9 cellular contexts compared by ENCODE assay signal in genomic region chr14:103846008-103846568, GRCh38. TPM values are rescaled to one million over a fixed set of nuclear protein-coding genes. Genes with fewer than 3 reads are reported as not detected.
A peak's percentile ranks its signal among the peaks of the same experiment; 100 is the strongest.
DNase-seq lines count a peak whose midpoint lies in the region; ATAC-seq and TF ChIP-seq lines count a peak whose summit lies in the region.
"Had no signal": no experiment of that assay in that cellular context is flagged by ENCODE, and none has a peak within 500 bp of the region (broad histone marks: within the 10 kb centered on the region; RNA-seq: fewer than 3 reads in every experiment).

No MANE protein-coding gene starts in this region.

- H3K27me3 ChIP-seq in A673 (replicated peaks; ENCODE audit: insufficient read depth, low read depth, low read length, poor library complexity) (peaks cover 17% of the 10 kb centered on the region), HUES48 (ENCODE audit: control insufficient read depth, insufficient read depth, low read length) (peaks cover 39% of the 10 kb centered on the region)

- peaks cover 0 to 6% (median 0%) of the 10 kb centered on the region in 3 donors for H3K27me3 Mint-ChIP-seq in naive B cell

- CTCF ChIA-PET in A673 (lab: Charles Lee): no interaction called here

- no peak overlapping the region for H3K27ac ChIP-seq in A673 (ENCODE audit: low read depth, low read length, poor library complexity, severe bottlenecking)
- no peak overlapping the region for H3K27ac ChIP-seq in HUES48 (ENCODE audit: low read depth, low read length)

- BruUV-seq in A673 (replicated peaks; lab: Mats Ljungman, UMichigan): TSS peak; percentile 38

- no peaks in the 10 kb centered on the region for H3K9me3 ChIP-seq in A673 (ENCODE audit: low read depth, low read length, poor library complexity, severe bottlenecking)
- H3K9me3 ChIP-seq in HUES48 (ENCODE audit: control insufficient read depth, insufficient read depth, low read length): no peaks in the 10 kb centered on the region

- TF ChIP-seq CTCF in A673 (conservative IDR thresholded peaks at IDR 0.05; ENCODE audit: low read depth, low read length): no peak

- DNase-seq in A673 (ENCODE audit: low spot score) (no peak), cerebellar cortex (ENCODE audit: low spot score) (peak; percentile 26), naive B cell (no peak), activated gamma-delta T cell treated with Interleukin-2 at 50 U/mL for 16 hours (no peak)
- DNase-seq: stimulated activated CD4-positive, alpha-beta T cell treated with anti-CD3 and anti-CD28 coated beads, Interleukin-2, amount 100 ng/mL, for 48 hours had no signal

- no peak overlapping the region for H3K9ac ChIP-seq in HUES48 (ENCODE audit: low read depth, low read length)

- POLR2A ChIA-PET in A673 (lab: Charles Lee; ENCODE audit: low non-redundant PET): no interaction called here

- no peaks in the 10 kb centered on the region for H3K36me3 Mint-ChIP-seq in naive B cell

- H3K27ac Mint-ChIP-seq in naive B cell: peak overlapping the region in 4 of 6 donors; percentile 15 to 90 (median 66)

- peak overlapping the region; percentile 76 to 97 (median 94) for H3K4me3 Mint-ChIP-seq in naive B cell

- ATAC-seq in naive B cell (ENCODE audit: low read depth in 2 of 2) (no peak), GM19397 (IDR thresholded peaks at IDR 0.05; ENCODE audit: unreplicated experiment) (no peak), HG02642 (IDR thresholded peaks at IDR 0.05; ENCODE audit: poor library complexity, unreplicated experiment) (no peak), HG03039 (IDR thresholded peaks at IDR 0.05; ENCODE audit: unreplicated experiment) (no peak)

- H3K36me3 ChIP-seq in A673 (ENCODE audit: insufficient read depth, low read length, poor library complexity, severe bottlenecking): no peaks in the 10 kb centered on the region
- no peaks in the 10 kb centered on the region for H3K36me3 ChIP-seq in HUES48 (ENCODE audit: control insufficient read depth, insufficient read depth, low read length)

- H3K4me3 ChIP-seq in A673 (ENCODE audit: low read depth, low read length, poor library complexity, severe bottlenecking) (peak overlapping the region; percentile 70), HUES48 (ENCODE audit: low read depth, low read length) (peak overlapping the region; percentile 63)

- H3K4me1 ChIP-seq in A673 (ENCODE audit: insufficient read depth, low read length, poor library complexity, severe bottlenecking) (peaks cover 5% of the 10 kb centered on the region), HUES48 (ENCODE audit: control insufficient read depth, insufficient read depth, low read length) (peaks cover 7% of the 10 kb centered on the region)

- intact Hi-C loops in A673 (cut with micrococcal nuclease; ENCODE audit: unreplicated experiment): no loop called here

- H3K4me1 Mint-ChIP-seq in naive B cell: peaks cover 6 to 16% (median 12%) of the 10 kb centered on the region in 3 donors

- H3K9me3 Mint-ChIP-seq in naive B cell: no peaks in the 10 kb centered on the region

RNA-seq across cellular contexts. Expression of gene PPP1R13B, which starts 1.3 kb away (rescaled TPM):
- 4.4 and 4.8 TPM in 2 replicates for total RNA-seq in A673 (2021)
- polyA plus RNA-seq in naive B cell (ENCODE audit: low read depth in 6 of 6): 1 to 10 TPM in 4 of 6 donors, under 1 TPM in 1, not detected in 1; 0.65 to 4.6 (median 1.8) TPM
